ENCODE assay signal across 11 cellular contexts in the genomic region with DNA sequence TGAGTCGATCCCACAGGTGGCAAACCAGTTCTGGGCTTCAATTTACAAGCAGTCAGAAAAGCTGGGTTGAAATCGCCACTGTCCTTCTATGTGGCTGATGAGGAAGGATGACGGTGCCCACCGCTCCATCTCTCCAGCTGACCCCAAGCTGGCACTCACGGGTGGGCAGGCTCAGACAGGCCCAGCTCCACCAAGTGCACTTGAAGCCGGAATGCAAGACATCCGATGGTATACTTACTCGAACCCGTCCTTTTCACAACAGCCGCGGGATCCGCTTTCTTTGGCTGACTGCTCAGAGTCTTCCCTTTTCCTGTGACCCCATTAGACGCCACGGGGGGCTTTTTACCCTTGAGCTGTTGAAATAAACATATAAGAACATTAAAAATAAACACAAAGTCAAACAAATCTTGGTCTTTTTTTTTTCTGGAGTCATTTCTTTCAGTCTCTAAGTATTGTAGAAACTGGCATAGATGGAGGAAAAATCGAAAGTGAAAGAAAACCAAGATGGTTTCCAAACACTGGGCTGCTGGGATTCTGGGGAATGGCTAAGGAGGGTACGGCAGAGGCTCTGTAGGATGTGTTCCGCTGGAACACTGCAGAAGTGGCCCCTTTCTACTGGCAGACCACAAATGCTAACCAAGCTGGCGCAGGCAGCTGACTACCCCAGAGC.
DNase-seq lines count a peak whose midpoint lies in the region; ATAC-seq and TF ChIP-seq lines count a peak whose summit lies in the region.
"Had no signal": no experiment of that assay in that cellular context is flagged by ENCODE, and none has a peak within 500 bp of the region (broad histone marks: within the 10 kb centered on the region; RNA-seq: fewer than 3 reads in every experiment).

No MANE protein-coding gene starts in this region.

- H3K4me1 ChIP-seq in DND-41 (ENCODE audit: insufficient read depth, low read length) = peaks cover 7% of the 10 kb centered on the region; the same call in 1 of the 2 replicates
- peaks cover 17% of the 10 kb centered on the region for H3K4me1 ChIP-seq in SJSA1 (replicated peaks)
- peaks cover 16% of the 10 kb centered on the region for H3K4me1 ChIP-seq in rectal smooth muscle tissue (ENCODE audit: control insufficient read depth, insufficient read depth, low read length)
- H3K4me1 ChIP-seq in SJCRH30 = no peaks in the 10 kb centered on the region
- no peaks in the 10 kb centered on the region for H3K4me1 ChIP-seq in OCI-LY7 (ENCODE audit: insufficient read depth, low read length, poor library complexity, severe bottlenecking)

- TF ChIP-seq CTCF in DND-41 (IDR thresholded peaks at IDR 0.05; ENCODE audit: borderline replicate concordance, extremely low read depth, low read length, poor library complexity, severe bottlenecking) (no peak), fibroblast of the aortic adventitia (IDR thresholded peaks at IDR 0.05; ENCODE audit: insufficient read depth, low read length) (no peak), OCI-LY7 (conservative IDR thresholded peaks at IDR 0.05; ENCODE audit: low read length) (no peak)

- no peaks in the 10 kb centered on the region for H3K79me2 ChIP-seq in DND-41 (ENCODE audit: insufficient read depth, low read length)
- no peaks in the 10 kb centered on the region for H3K79me2 ChIP-seq in OCI-LY7 (ENCODE audit: insufficient read depth, low read depth, low read length)

- BruUV-seq in OCI-LY7 (replicated peaks; lab: Mats Ljungman, UMichigan) = no TSS peak

- H4K20me1 ChIP-seq in DND-41 (ENCODE audit: insufficient read depth, low read length) (no peaks in the 10 kb centered on the region), OCI-LY7 (ENCODE audit: insufficient read depth, low read length) (no peaks in the 10 kb centered on the region)

- no peak overlapping the region for H3K9ac ChIP-seq in DND-41 (ENCODE audit: low read depth, low read length)
- H3K9ac ChIP-seq in rectal smooth muscle tissue (ENCODE audit: low read length) = no peak overlapping the region

- H3K4me3 ChIP-seq in DND-41 (ENCODE audit: low read depth in 1 of 2, low read length in 2 of 2) (no peak overlapping the region; a peak in 1 of 4 replicates), SJSA1 (peak overlapping the region; percentile 22), fibroblast of the aortic adventitia (ENCODE audit: low read depth, low read length) (peak overlapping the region; percentile 11), rectal smooth muscle tissue (ENCODE audit: low read length) (no peak overlapping the region), SJCRH30 (no peak overlapping the region), OCI-LY7 (ENCODE audit: low read depth, low read length, poor library complexity, severe bottlenecking) (no peak overlapping the region)

- no peak for DNase-seq in DND-41
- peak in 1 of 2 experiments; percentile 55 for DNase-seq in SJSA1 (ENCODE audit: low read depth in 1 of 2, low spot score in 2 of 2)
- DNase-seq in fibroblast of the aortic adventitia (ENCODE audit: low read depth) = peak; percentile 27
- DNase-seq in stimulated activated CD4-positive, alpha-beta T cell treated with anti-CD3 and anti-CD28 coated beads, Interleukin-4, amount 100 ng/mL, for 4 hours = no peak
- no peak for DNase-seq in SJCRH30
- no peak for DNase-seq in OCI-LY7 (ENCODE audit: low spot score)
- DNase-seq: activated gamma-delta T cell treated with Interleukin-2 at 50 U/mL for 16 hours, NCI-H526 treated with DMSO at 0.1 percent for 48 hours, substantia nigra had no signal

- POLR2A ChIA-PET in OCI-LY7 (lab: Charles Lee) = interaction anchor here (0.5 to 1.4 kb wide), 3 partner anchors 13 to 271 kb away, joined by 3 to 4 read pairs (median 3); no protein-coding TSS in a partner anchor

- peaks cover 8% of the 10 kb centered on the region for H3K27me3 ChIP-seq in DND-41 (ENCODE audit: insufficient read depth, low read length, poor library complexity)
- H3K27me3 ChIP-seq in SJSA1 (replicated peaks) = no peaks in the 10 kb centered on the region
- H3K27me3 ChIP-seq in rectal smooth muscle tissue (ENCODE audit: control insufficient read depth, insufficient read depth, low read length) = no peaks in the 10 kb centered on the region
- H3K27me3 ChIP-seq in SJCRH30 = no peaks in the 10 kb centered on the region

- H2AFZ ChIP-seq in DND-41 (ENCODE audit: low read depth, low read length) (peak overlapping the region; percentile 17), OCI-LY7 (ENCODE audit: low read length) (no peak overlapping the region)

- H3K4me2 ChIP-seq in DND-41 (ENCODE audit: insufficient read depth, low read length) (peak overlapping the region; percentile 26; the same call in 1 of the 2 replicates), OCI-LY7 (ENCODE audit: low read length) (no peak overlapping the region)

- peak; percentile 45; the same call in 1 of the 3 replicates for ATAC-seq in DND-41 (ENCODE audit: insufficient read depth, low read depth)
- ATAC-seq in HG03095 (IDR thresholded peaks at IDR 0.05; ENCODE audit: unreplicated experiment) = no peak

- H3K36me3 ChIP-seq in DND-41 (ENCODE audit: insufficient read depth, low read length) (no peaks in the 10 kb centered on the region), SJSA1 (peaks cover 91% of the 10 kb centered on the region), rectal smooth muscle tissue (ENCODE audit: control insufficient read depth, insufficient read depth, low read length) (peaks cover 5% of the 10 kb centered on the region), SJCRH30 (peaks cover 4% of the 10 kb centered on the region; the same call in 1 of the 2 replicates), OCI-LY7 (ENCODE audit: insufficient read depth, low read length) (no peaks in the 10 kb centered on the region)

- H3K9me2 ChIP-seq in OCI-LY7 (ENCODE audit: insufficient read depth, low read length) = no peaks in the 10 kb centered on the region

- H3K27ac ChIP-seq in DND-41 (ENCODE audit: low read length) = no peak overlapping the region
- peak overlapping the region; percentile 29 for H3K27ac ChIP-seq in SJSA1
- H3K27ac ChIP-seq in rectal smooth muscle tissue (ENCODE audit: low read depth, low read length) = peak overlapping the region; percentile 58
- H3K27ac ChIP-seq in SJCRH30 = no peak overlapping the region
- H3K27ac ChIP-seq in OCI-LY7 (ENCODE audit: low read depth, low read length, poor library complexity, severe bottlenecking) = no peak overlapping the region

- CTCF ChIA-PET in OCI-LY7 (lab: Charles Lee; ENCODE audit: unreplicated experiment) = no interaction called here

- no peaks in the 10 kb centered on the region for H3K9me3 ChIP-seq in DND-41 (ENCODE audit: insufficient read depth, low read length, severe bottlenecking)
- no peaks in the 10 kb centered on the region for H3K9me3 ChIP-seq in SJSA1 (replicated peaks)
- no peaks in the 10 kb centered on the region for H3K9me3 ChIP-seq in SJCRH30 (replicated peaks)
- no peaks in the 10 kb centered on the region for H3K9me3 ChIP-seq in OCI-LY7 (ENCODE audit: low read length)

- intact Hi-C loops in OCI-LY7 (cut with micrococcal nuclease; ENCODE audit: unreplicated experiment) = no loop called here

Comparison
In these comparisons a context has a peak if more than half of its experiments do, and no peak if none do; other contexts are left out.
1. H3K27ac ChIP-seq: peak in SJSA1 (single experiment) and rectal smooth muscle tissue (single experiment); none in DND-41 (single experiment), SJCRH30 (single experiment) and OCI-LY7 (single experiment).
2. H3K4me3 ChIP-seq: peak in SJSA1 (single experiment) and fibroblast of the aortic adventitia (single experiment); none in DND-41 (0 of 2), rectal smooth muscle tissue (single experiment), SJCRH30 (single experiment) and OCI-LY7 (single experiment).